In the genomic region with DNA sequence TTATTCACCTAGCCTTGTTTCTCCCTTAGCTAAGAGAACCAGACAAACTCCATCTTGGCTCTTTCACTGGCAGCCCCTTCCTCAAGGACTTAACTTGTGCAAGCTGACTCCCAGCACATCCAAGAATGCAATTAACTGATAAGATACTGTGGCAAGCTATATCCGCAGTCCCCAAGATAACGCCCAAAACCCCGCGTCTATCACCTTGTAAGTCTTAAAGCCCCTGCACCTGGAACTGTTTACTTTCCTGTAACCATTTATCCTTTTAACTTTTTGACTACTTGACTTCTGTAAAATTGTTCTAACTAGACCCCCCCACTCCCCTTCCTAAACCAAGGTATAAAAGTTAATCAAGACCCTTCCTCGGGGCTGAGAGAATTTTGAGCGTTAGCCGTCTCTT, we compare ENCODE assay signal across 4 cellular contexts. TPM values are rescaled to one million over a fixed set of nuclear protein-coding genes. Genes with fewer than 3 reads are reported as not detected.
"Had no signal": no experiment of that assay in that cellular context is flagged by ENCODE, and none has a peak within 500 bp of the region (broad histone marks: within the 10 kb centered on the region; RNA-seq: fewer than 3 reads in every experiment).

No MANE protein-coding gene starts in this region.

RNA-seq across cellular contexts. Expression of gene CCKBR, which starts 21.2 kb away (rescaled TPM):
- total RNA-seq: GM23248, H4, HFFc6 had no signal
- polyA plus RNA-seq: GM23248 had no signal

RNA-seq across cellular contexts. Expression of gene CNGA4, which starts 41.9 kb away (rescaled TPM):
- total RNA-seq: GM23248, H1, H4, HFFc6 had no signal
- polyA plus RNA-seq: GM23248 had no signal
